ENCODE assay signal across 7 cellular contexts in the genomic region with DNA sequence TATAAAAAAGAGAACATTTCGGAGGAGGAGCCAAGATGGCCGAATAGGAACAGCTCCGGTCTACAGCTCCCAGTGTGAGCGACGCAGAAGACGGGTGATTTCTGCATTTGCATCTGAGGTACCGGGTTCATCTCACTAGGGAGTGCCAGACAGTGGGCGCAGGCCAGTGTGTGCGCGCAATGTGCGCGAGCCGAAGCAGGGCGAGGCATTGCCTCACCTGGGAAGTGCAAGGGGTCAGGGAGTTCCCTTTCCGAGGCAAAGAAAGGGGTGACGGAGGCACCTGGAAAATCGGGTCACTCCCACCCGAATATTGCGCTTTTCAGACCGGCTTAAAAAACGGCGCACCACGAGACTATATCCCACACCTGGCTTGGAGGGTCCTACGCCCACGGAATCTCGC.
A peak's percentile ranks its signal among the peaks of the same experiment; 100 is the strongest.
DNase-seq lines count a peak whose midpoint lies in the region; ATAC-seq, FAIRE-seq and TF ChIP-seq lines count a peak whose summit lies in the region.
"Not testable (repeated sequence)": the region's sequence is repeated elsewhere in the genome, so short reads cannot be mapped to it uniquely, and the experiment has no call there.

No MANE protein-coding gene starts in this region.

- not testable (repeated sequence) for H4K91ac ChIP-seq in H1 (replicated peaks; ENCODE audit: insufficient read length, low read length)

- not testable (repeated sequence) for H3K27me3 Mint-ChIP-seq in neural crest cell (ENCODE audit: low read depth); type B pancreatic cell

- CTCF ChIA-PET in HCT116 (lab: Charles Lee), result not testable (repeated sequence)
- CTCF ChIA-PET in H1 (lab: Charles Lee; ENCODE audit: partially characterized antibody), result interaction anchor here (0.7 to 1.4 kb wide), 2 partner anchors 13 to 41 kb away, joined by 3 to 4 read pairs; no protein-coding TSS in a partner anchor

- H3K79me1 ChIP-seq in H1 (ENCODE audit: low read depth, low read length), result not testable (repeated sequence)

- RAD21 ChIA-PET in HCT116 (lab: Charles Lee; ENCODE audit: low non-redundant PET in 1 of 2, low total read pairs in 2 of 2, uncharacterized antibody in 2 of 2, unreplicated experiment in 2 of 2), result not testable (repeated sequence)

- H3K4me2 ChIP-seq in HCT116 (ENCODE audit: low read length) (peak overlapping the region; percentile 54), H1 (ENCODE audit: insufficient read depth in 1 of 2, low read depth in 2 of 2, low read length in 2 of 2) (peak overlapping the region in 1 of 2 experiments; percentile 29; a peak in 1 of 4 replicates)

- TF ChIP-seq EP300 in H1 (IDR thresholded peaks at IDR 0.05; ENCODE audit: borderline replicate concordance in 1 of 2, low read depth in 2 of 2, low read length in 2 of 2), result not testable (repeated sequence)

- not testable (repeated sequence) for H3K27me3 ChIP-seq in HCT116 (ENCODE audit: insufficient read depth, low read length); NT2/D1 (ENCODE audit: insufficient read depth, insufficient read length); H1 (replicated peaks in 1 of 4; ENCODE audit: control insufficient read depth in 3 of 4, extremely low read depth in 1 of 4, insufficient read depth in 3 of 4, low read length in 3 of 4); iPS-18a (ENCODE audit: control insufficient read depth, insufficient read depth, low read length)

- not testable (repeated sequence) for H3K27ac ChIP-seq in HCT116 (ENCODE audit: low read depth, low read length); H1 (ENCODE audit: low read depth, low read length); iPS-18a (ENCODE audit: low read length)

- FAIRE-seq in H1 (lab: Jason Lieb, UNC), result not testable (repeated sequence)

- H3K56ac ChIP-seq in H1 (replicated peaks; ENCODE audit: insufficient read length, low read depth, low read length), result not testable (repeated sequence)

- H2BK12ac ChIP-seq in H1 (ENCODE audit: low read depth, low read length), result not testable (repeated sequence)

- not testable (repeated sequence) for H4K20me1 ChIP-seq in HCT116 (ENCODE audit: insufficient read depth); H1 (replicated peaks in 1 of 2; ENCODE audit: control insufficient read depth in 1 of 2, insufficient read depth in 2 of 2, low read length in 2 of 2)

- not testable (repeated sequence) for H4K5ac ChIP-seq in H1 (ENCODE audit: insufficient read length, low read depth, low read length)

- H3K9me3 ChIP-seq in HCT116 (ENCODE audit: control insufficient read depth in 1 of 2, insufficient read depth in 1 of 2, low read depth in 1 of 2, low read length in 2 of 2); NT2/D1 (ENCODE audit: insufficient read depth, low read length); H1 (ENCODE audit: insufficient read depth in 2 of 2, low read depth in 1 of 2, low read length in 1 of 2); iPS-18a (ENCODE audit: control insufficient read depth, low read depth, low read length): not testable (repeated sequence)

- H2AK5ac ChIP-seq in H1 (ENCODE audit: low read depth, low read length), result not testable (repeated sequence)

- WGBS in H1 (ENCODE audit: extremely low coverage in 1 of 2, insufficient coverage in 1 of 2, insufficient read length in 1 of 2, insufficient replicate concordance in 2 of 2, low coverage in 1 of 2, low lambda C conversion rate in 2 of 2, missing lambda C conversion rate in 1 of 2), 2 experiments, result 80% methylated on average over 19 of the region's 26 CpGs; no CpG with 5 or more reads in 1 of the 2 experiments

- TF ChIP-seq CTCF in HCT116 (IDR thresholded peaks at IDR 0.05 in 2 of 3, conservative IDR thresholded peaks at IDR 0.05 in 1 of 3; ENCODE audit: borderline replicate concordance in 1 of 3, insufficient read depth in 1 of 3, low read depth in 2 of 3, low read length in 2 of 3); H1 (IDR thresholded peaks at IDR 0.05; ENCODE audit: control extremely low read depth in 1 of 3, insufficient read depth in 1 of 3, low read depth in 1 of 3, low read length in 3 of 3); neural crest cell (conservative IDR thresholded peaks at IDR 0.05); type B pancreatic cell (conservative IDR thresholded peaks at IDR 0.05): not testable (repeated sequence)

- not testable (repeated sequence) for H3K4me1 ChIP-seq in HCT116 (ENCODE audit: control insufficient read depth in 1 of 2, insufficient read depth in 2 of 2, low read length in 2 of 2); NT2/D1 (ENCODE audit: insufficient read depth, insufficient read length)
- H3K4me1 ChIP-seq in H1 (replicated peaks in 1 of 4; ENCODE audit: control insufficient read depth in 3 of 4, insufficient read depth in 4 of 4, low read length in 3 of 4), result peaks cover 0 to 12% (median 1%) of the 10 kb centered on the region in 4 experiments; a peak in 2 of 7 replicates
- H3K4me1 ChIP-seq in iPS-18a (ENCODE audit: control insufficient read depth, low read depth, low read length), result peaks cover 24% of the 10 kb centered on the region

- H3K4me1 Mint-ChIP-seq in neural crest cell, result peaks cover 16% of the 10 kb centered on the region
- H3K4me1 Mint-ChIP-seq in type B pancreatic cell (ENCODE audit: unreplicated experiment), result not testable (repeated sequence)

- H3K36me3 ChIP-seq in HCT116 (ENCODE audit: control insufficient read depth in 1 of 2, insufficient read depth in 2 of 2, low read length in 2 of 2); NT2/D1 (ENCODE audit: insufficient read depth, insufficient read length, low read length); H1 (ENCODE audit: control insufficient read depth in 2 of 4, insufficient read depth in 4 of 4, low read length in 3 of 4); iPS-18a (ENCODE audit: control insufficient read depth, low read depth, low read length): not testable (repeated sequence)

- not testable (repeated sequence) for H3K14ac ChIP-seq in H1 (ENCODE audit: insufficient read length)

- H3K79me2 ChIP-seq in HCT116 (ENCODE audit: insufficient read depth, low read length); H1 (ENCODE audit: control insufficient read depth in 1 of 2, insufficient read depth in 2 of 2, low read length in 2 of 2): not testable (repeated sequence)

- not testable (repeated sequence) for H3K23me2 ChIP-seq in H1 (ENCODE audit: low read depth, low read length)

- H3K4ac ChIP-seq in H1 (replicated peaks; ENCODE audit: insufficient read length, low read depth, low read length), result not testable (repeated sequence)

- H2AFZ ChIP-seq in HCT116 (ENCODE audit: low read depth, low read length, poor library complexity, severe bottlenecking); H1 (ENCODE audit: low read length): not testable (repeated sequence)

- POLR2A ChIA-PET in HCT116 (lab: Charles Lee), result not testable (repeated sequence)
- POLR2A ChIA-PET in H1 (lab: Charles Lee; ENCODE audit: partially characterized antibody), result interaction anchor here (0.8 to 1.4 kb wide), 5 partner anchors 10 to 196 kb away, joined by 3 read pairs; no protein-coding TSS in a partner anchor

- intact Hi-C loops in HCT116 (cut with micrococcal nuclease), result not testable (repeated sequence)

- TF ChIP-seq POLR2A in HCT116 (IDR thresholded peaks at IDR 0.05; ENCODE audit: borderline replicate concordance, extremely low read depth, insufficient read depth, insufficient read length); H1 (IDR thresholded peaks at IDR 0.05; ENCODE audit: control extremely low read depth in 1 of 2, low read depth in 2 of 2, low read length in 2 of 2): not testable (repeated sequence)

- not testable (repeated sequence) for TF ChIP-seq RAD21 in HCT116 (IDR thresholded peaks at IDR 0.05; ENCODE audit: low read depth); H1 (IDR thresholded peaks at IDR 0.05 in 1 of 2, conservative IDR thresholded peaks at IDR 0.05 in 1 of 2; ENCODE audit: low read depth in 2 of 2, low read length in 2 of 2)

- not testable (repeated sequence) for H2BK120ac ChIP-seq in H1 (replicated peaks; ENCODE audit: low read depth, low read length)

- H3K27ac Mint-ChIP-seq in neural crest cell (ENCODE audit: unreplicated experiment), result peak overlapping the region; percentile 93
- H3K27ac Mint-ChIP-seq in type B pancreatic cell, result peak overlapping the region; percentile 50

- ATAC-seq in HCT116, result not testable (repeated sequence)

- not testable (repeated sequence) for H3K9ac ChIP-seq in HCT116 (ENCODE audit: low read length); NT2/D1 (ENCODE audit: insufficient read length, low read depth); H1 (replicated peaks in 1 of 4; ENCODE audit: extremely low read depth in 1 of 4, low read depth in 3 of 4, low read length in 3 of 4); iPS-18a (ENCODE audit: low read length)

- H4K8ac ChIP-seq in H1 (ENCODE audit: extremely low read depth, insufficient read depth, low read length), result not testable (repeated sequence)

- not testable (repeated sequence) for H3K9me3 Mint-ChIP-seq in neural crest cell, type B pancreatic cell

- DNase-seq in DMS53 (lab: John Stamatoyannopoulos, UW) (peak; percentile 40), H1 (ENCODE audit: low read depth in 1 of 2, low spot score in 2 of 2) (peak in 1 of 2 experiments; percentile 57)
- DNase-seq in HCT116 (ENCODE audit: low read depth, low spot score); NT2/D1 (ENCODE audit: low read depth, low spot score); neural crest cell (ENCODE audit: low read depth, low spot score); type B pancreatic cell (ENCODE audit: extremely low spot score, unreplicated experiment): not testable (repeated sequence)

- BruUV-seq in HCT116 (replicated peaks; lab: Mats Ljungman, UMichigan), result not testable (repeated sequence)

- not testable (repeated sequence) for H3K9me2 ChIP-seq in HCT116 (ENCODE audit: insufficient read depth)

- H2BK20ac ChIP-seq in H1 (ENCODE audit: low read length), result not testable (repeated sequence)

- not testable (repeated sequence) for H3K36me3 Mint-ChIP-seq in neural crest cell (ENCODE audit: low read depth); type B pancreatic cell

- H2BK5ac ChIP-seq in H1 (ENCODE audit: low read depth, low read length), result not testable (repeated sequence)

- H3K4me3 Mint-ChIP-seq in neural crest cell (peak overlapping the region; percentile 85), type B pancreatic cell (peak overlapping the region; percentile 84)

- H3K23ac ChIP-seq in H1 (ENCODE audit: insufficient read length), result not testable (repeated sequence)

- H2BK15ac ChIP-seq in H1 (ENCODE audit: low read length), result not testable (repeated sequence)

- not testable (repeated sequence) for H3K18ac ChIP-seq in H1 (ENCODE audit: extremely low read depth, low read length)

- H3K4me3 ChIP-seq in HCT116 (replicated peaks in 1 of 2; ENCODE audit: low read depth in 1 of 2, low read length in 2 of 2) (peak overlapping the region; percentile 26 to 51; a peak in 3 of 4 replicates), NT2/D1 (ENCODE audit: insufficient read length, low read depth) (peak overlapping the region; percentile 11), H1 (ENCODE audit: extremely low read depth in 1 of 4, insufficient read depth in 2 of 4, low read depth in 3 of 4, low read length in 4 of 4) (peak overlapping the region in 1 of 4 experiments; percentile 39; a peak in 2 of 8 replicates), iPS-18a (ENCODE audit: low read length) (peak overlapping the region; percentile 34)
